In genomic region chr13:111948811-111949210, GRCh38 we compare ENCODE assay signal across 31 cellular contexts.
"Had no signal": no experiment of that assay in that cellular context is flagged by ENCODE, and none has a peak within 500 bp of the region (broad histone marks: within the 10 kb centered on the region; RNA-seq: fewer than 3 reads in every experiment).

No MANE protein-coding gene starts in this region.

- H3K4me1 Mint-ChIP-seq: endodermal cell; memory B cell; mesothelial cell of epicardium; naive B cell; stimulated activated memory B cell treated with anti-CD40 and anti-IgM and Interleukin-4, amounts not matched to agents 10 μg/mL and 1 μg/mL and 100 μg/mL, for 72 hours had no signal

- H3K36me3 ChIP-seq: gastroesophageal sphincter, heart right ventricle, lower lobe of right lung, prostate gland, sigmoid colon, thoracic aorta, tibial nerve, upper lobe of left lung, uterus had no signal

- H3K27ac Mint-ChIP-seq: endodermal cell; memory B cell; mesothelial cell of epicardium; naive B cell; natural killer cell treated with Interleukin-12 subunit alpha and Interleukin-12 subunit beta and Interleukin-15 and Interleukin-18, amount 100 ng/mL, for 72 hours; stimulated activated memory B cell treated with anti-CD40 and anti-IgM and Interleukin-4, amounts not matched to agents 10 μg/mL and 1 μg/mL and 100 μg/mL, for 72 hours had no signal

- H3K4me1 ChIP-seq: gastroesophageal sphincter, heart right ventricle, lower lobe of right lung, parathyroid adenoma, prostate gland, sigmoid colon, tibial nerve, upper lobe of left lung, uterus had no signal

- ATAC-seq: esophagus mucosa; gastroesophageal sphincter; heart right ventricle; left ventricle myocardium superior; lower lobe of right lung; mucosa of descending colon; natural killer cell treated with Interleukin-12 subunit alpha and Interleukin-12 subunit beta and Interleukin-15 and Interleukin-18, amount 100 ng/mL, for 72 hours; right cardiac atrium; stimulated activated memory B cell treated with anti-CD40 and anti-IgM and Interleukin-4, amounts not matched to agents 10 μg/mL and 1 μg/mL and 100 μg/mL, for 72 hours; stimulated activated naive CD8-positive, alpha-beta T cell treated with anti-CD3 and anti-CD28 coated beads, Interleukin-15, Interleukin-2, amounts not matched to agents 100 U/mL and 50 U/mL, for 24 hours had no signal

- H3K27me3 Mint-ChIP-seq: naive B cell; stimulated activated memory B cell treated with anti-CD40 and anti-IgM and Interleukin-4, amounts not matched to agents 10 μg/mL and 1 μg/mL and 100 μg/mL, for 72 hours had no signal

- H3K36me3 Mint-ChIP-seq: memory B cell; mesothelial cell of epicardium; naive B cell; natural killer cell treated with Interleukin-12 subunit alpha and Interleukin-12 subunit beta and Interleukin-15 and Interleukin-18, amount 100 ng/mL, for 72 hours; stimulated activated memory B cell treated with anti-CD40 and anti-IgM and Interleukin-4, amounts not matched to agents 10 μg/mL and 1 μg/mL and 100 μg/mL, for 72 hours had no signal

- H3K27ac ChIP-seq: dorsolateral prefrontal cortex, epithelial cell of prostate, gastroesophageal sphincter, heart right ventricle, lower lobe of right lung, parathyroid adenoma, prostate gland, sigmoid colon, thoracic aorta, tibial nerve, upper lobe of left lung, uterus had no signal

- H3K9me3 Mint-ChIP-seq: natural killer cell treated with Interleukin-12 subunit alpha and Interleukin-12 subunit beta and Interleukin-15 and Interleukin-18, amount 100 ng/mL, for 72 hours had no signal

- H3K9me3 ChIP-seq: lower lobe of right lung, mucosa of descending colon, prostate gland, uterus had no signal

- H3K4me3 ChIP-seq: dorsolateral prefrontal cortex, gastroesophageal sphincter, heart right ventricle, lower lobe of right lung, mucosa of descending colon, prostate gland, sigmoid colon, thoracic aorta, tibial nerve, upper lobe of left lung, uterus had no signal

- H3K27me3 ChIP-seq: tibial nerve, upper lobe of left lung, uterus had no signal

- DNase-seq: cerebellar nuclear complex; effector CD8-positive, alpha-beta T cell; endodermal cell; foreskin fibroblast; heart right ventricle; hippocampal formation; kidney glomerular epithelial cell; left ventricle myocardium superior; lower lobe of right lung; mucosa of descending colon; naive B cell; right cardiac atrium; sigmoid colon; stimulated activated CD4-positive, alpha-beta T cell treated with anti-CD3 and anti-CD28 coated beads, Interleukin-2, amount 100 ng/mL, for 24 hours; stimulated activated CD4-positive, alpha-beta T cell treated with anti-CD3 and anti-CD28 coated beads, Interleukin-4, amount 100 ng/mL, for 4 hours; stimulated activated naive CD8-positive, alpha-beta T cell treated with anti-CD3 and anti-CD28 coated beads, Interleukin-15, Interleukin-2, amounts not matched to agents 100 U/mL and 50 U/mL, for 24 hours; upper lobe of left lung; uterus had no signal

- H3K4me3 Mint-ChIP-seq: endodermal cell; memory B cell; mesothelial cell of epicardium; naive B cell; natural killer cell treated with Interleukin-12 subunit alpha and Interleukin-12 subunit beta and Interleukin-15 and Interleukin-18, amount 100 ng/mL, for 72 hours; neural crest cell; stimulated activated memory B cell treated with anti-CD40 and anti-IgM and Interleukin-4, amounts not matched to agents 10 μg/mL and 1 μg/mL and 100 μg/mL, for 72 hours had no signal
